In genomic region chr19:2478756-2479555, GRCh38 we compare ENCODE assay signal across 8 cellular contexts. TPM values are rescaled to one million over a fixed set of nuclear protein-coding genes. Genes with fewer than 3 reads are reported as not detected.
DNase-seq lines count a peak whose midpoint lies in the region; ATAC-seq and TF ChIP-seq lines count a peak whose summit lies in the region.

No MANE protein-coding gene starts in this region.

- peak; percentile 29 for ATAC-seq in activated naive CD8-positive, alpha-beta T cell treated with anti-CD3 and anti-CD28 coated beads, Interleukin-2, amount 10 ng/mL, durations not matched to agents 7 days and 5 days (ENCODE audit: low read depth)
- no peak for ATAC-seq in GM18858 (IDR thresholded peaks at IDR 0.05; ENCODE audit: unreplicated experiment)

- peaks cover 23% of the 10 kb centered on the region for H3K36me3 Mint-ChIP-seq in activated naive CD8-positive, alpha-beta T cell treated with anti-CD3 and anti-CD28 coated beads, Interleukin-2, amount 10 ng/mL, durations not matched to agents 7 days and 5 days

- H3K9me3 ChIP-seq in left ventricle myocardium inferior (replicated peaks) = peaks cover 18% of the 10 kb centered on the region

- H3K36me3 ChIP-seq in left ventricle myocardium inferior (peaks cover 13% of the 10 kb centered on the region), rectal smooth muscle tissue (ENCODE audit: control insufficient read depth, insufficient read depth, low read length) (no peaks in the 10 kb centered on the region)

- H3K4me3 ChIP-seq in GM12865 (ENCODE audit: low read depth, low read length) (peak overlapping the region; percentile 98), left ventricle myocardium inferior (peak overlapping the region; percentile 98), rectal smooth muscle tissue (ENCODE audit: low read length) (peak overlapping the region; percentile 100)

- intact Hi-C loops in left ventricle myocardium inferior (cut with micrococcal nuclease) = loop anchor here (5.0 to 10.0 kb wide), 2 partner anchors 63 to 106 kb away; no protein-coding TSS in a partner anchor

- peaks cover 51% of the 10 kb centered on the region for H3K4me1 ChIP-seq in left ventricle myocardium inferior
- H3K4me1 ChIP-seq in rectal smooth muscle tissue (ENCODE audit: control insufficient read depth, insufficient read depth, low read length) = peaks cover 5% of the 10 kb centered on the region

- H3K9ac ChIP-seq in rectal smooth muscle tissue (ENCODE audit: low read length) = no peak overlapping the region

- peak overlapping the region; percentile 87 for H3K27ac Mint-ChIP-seq in activated naive CD8-positive, alpha-beta T cell treated with anti-CD3 and anti-CD28 coated beads, Interleukin-2, amount 10 ng/mL, durations not matched to agents 7 days and 5 days

- H3K27me3 Mint-ChIP-seq in activated naive CD8-positive, alpha-beta T cell treated with anti-CD3 and anti-CD28 coated beads, Interleukin-2, amount 10 ng/mL, durations not matched to agents 7 days and 5 days = no peaks in the 10 kb centered on the region

- POLR2A ChIA-PET in activated naive CD8-positive, alpha-beta T cell treated with anti-CD3 and anti-CD28 coated beads, Interleukin-2, amount 10 ng/mL, durations not matched to agents 7 days and 5 days (lab: Charles Lee) = interaction anchor here (0.7 to 5.7 kb wide), 16 partner anchors 9 to 158 kb away, joined by 3 to 207 read pairs (median 68); no protein-coding TSS in a partner anchor

- DNase-seq in GM12865 (ENCODE audit: low read depth) (peak; percentile 85), RPMI8226 (peak; percentile 86), left ventricle myocardium inferior (peak; percentile 84), NCI-H345 treated with DMSO at 0.1 percent for 48 hours (lab: John Stamatoyannopoulos, UW; ENCODE audit: unreplicated experiment) (no peak), KBM-7 (no peak)
- DNase-seq in activated naive CD8-positive, alpha-beta T cell treated with anti-CD3 and anti-CD28 coated beads, Interleukin-2, amount 10 ng/mL, durations not matched to agents 7 days and 5 days = peak; percentile 72

- H3K4me3 Mint-ChIP-seq in activated naive CD8-positive, alpha-beta T cell treated with anti-CD3 and anti-CD28 coated beads, Interleukin-2, amount 10 ng/mL, durations not matched to agents 7 days and 5 days = peak overlapping the region; percentile 94

- no peak for TF ChIP-seq CTCF in GM12865 (IDR thresholded peaks at IDR 0.05; ENCODE audit: insufficient read depth, low read depth, low read length, missing control alignments)
- TF ChIP-seq CTCF in left ventricle myocardium inferior (IDR thresholded peaks at IDR 0.05; ENCODE audit: borderline replicate concordance) = no peak

- H3K27ac ChIP-seq in left ventricle myocardium inferior (replicated peaks) (peak overlapping the region; percentile 95), rectal smooth muscle tissue (ENCODE audit: low read depth, low read length) (peak overlapping the region; percentile 98)

- in situ Hi-C loops in KBM-7 (cut with MboI; ENCODE audit: low pct_unique_long_range_greater_than_20kb, low sequenced_read_pairs) = no loop called here

- H3K9me3 Mint-ChIP-seq in activated naive CD8-positive, alpha-beta T cell treated with anti-CD3 and anti-CD28 coated beads, Interleukin-2, amount 10 ng/mL, durations not matched to agents 7 days and 5 days = peaks cover 12% of the 10 kb centered on the region

- H3K27me3 ChIP-seq in left ventricle myocardium inferior (ENCODE audit: low read depth) (no peaks in the 10 kb centered on the region), rectal smooth muscle tissue (ENCODE audit: control insufficient read depth, insufficient read depth, low read length) (no peaks in the 10 kb centered on the region)

- H3K4me1 Mint-ChIP-seq in activated naive CD8-positive, alpha-beta T cell treated with anti-CD3 and anti-CD28 coated beads, Interleukin-2, amount 10 ng/mL, durations not matched to agents 7 days and 5 days = peaks cover 10% of the 10 kb centered on the region

RNA-seq across cellular contexts. Expression of gene GADD45B, which starts 3.0 kb away (rescaled TPM):
- total RNA-seq in activated naive CD8-positive, alpha-beta T cell treated with anti-CD3 and anti-CD28 coated beads, Interleukin-2, amount 10 ng/mL, durations not matched to agents 7 days and 5 days = 10 to 100 TPM; 83.1 to 85.4 TPM
- 34.3 TPM for total RNA-seq in left ventricle myocardium inferior

RNA-seq across cellular contexts. Expression of gene LMNB2, which starts 22.2 kb away (rescaled TPM):
- total RNA-seq in activated naive CD8-positive, alpha-beta T cell treated with anti-CD3 and anti-CD28 coated beads, Interleukin-2, amount 10 ng/mL, durations not matched to agents 7 days and 5 days = 10 to 100 TPM; 74.9 to 83.3 TPM
- 11.0 TPM for total RNA-seq in left ventricle myocardium inferior

RNA-seq across cellular contexts. Expression of gene TIMM13, which starts 51.6 kb away (rescaled TPM):
- total RNA-seq in activated naive CD8-positive, alpha-beta T cell treated with anti-CD3 and anti-CD28 coated beads, Interleukin-2, amount 10 ng/mL, durations not matched to agents 7 days and 5 days = 10 to 100 TPM; 46.5 to 48.5 TPM
- total RNA-seq in left ventricle myocardium inferior = 87.7 TPM

Comparison
In these comparisons a context has a peak if more than half of its experiments do, and no peak if none do; other contexts are left out.
1. DNase-seq: peak in GM12865 (single experiment), RPMI8226 (single experiment), activated naive CD8-positive, alpha-beta T cell treated with anti-CD3 and anti-CD28 coated beads, Interleukin-2, amount 10 ng/mL, durations not matched to agents 7 days and 5 days (single experiment) and left ventricle myocardium inferior (single experiment); none in NCI-H345 treated with DMSO at 0.1 percent for 48 hours (single experiment) and KBM-7 (single experiment).
2. Peak in every context shown above with its lines, with median percentiles within 50 percentile points of each other: H3K4me3 ChIP-seq.